9 cellular contexts compared by ENCODE assay signal in the genomic region with DNA sequence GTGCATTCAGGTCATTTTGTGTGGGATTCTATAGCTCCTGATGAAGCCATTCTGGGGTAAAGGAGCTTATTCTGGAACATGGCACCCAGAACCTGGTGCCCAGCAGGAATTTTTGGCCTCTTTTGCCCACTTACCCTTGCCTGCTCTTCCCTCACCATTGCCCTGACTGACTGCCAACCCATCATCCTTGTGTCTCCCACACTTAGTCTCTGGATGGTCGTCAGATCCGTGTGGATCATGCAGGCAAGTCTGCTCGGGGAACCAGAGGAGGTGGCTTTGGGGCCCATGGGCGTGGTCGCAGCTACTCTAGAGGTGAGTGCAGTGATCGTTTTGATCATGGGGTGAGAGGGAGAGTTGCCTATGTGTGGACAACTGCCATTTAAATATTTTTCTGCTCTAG. TPM values are rescaled to one million over a fixed set of nuclear protein-coding genes. Genes with fewer than 3 reads are reported as not detected.
DNase-seq lines count a peak whose midpoint lies in the region; ATAC-seq and TF ChIP-seq lines count a peak whose summit lies in the region.
"Had no signal": no experiment of that assay in that cellular context is flagged by ENCODE, and none has a peak within 500 bp of the region (broad histone marks: within the 10 kb centered on the region; RNA-seq: fewer than 3 reads in every experiment).

No MANE protein-coding gene starts in this region.

- no peak for ATAC-seq in CD8-positive, alpha-beta T cell
- no peak for ATAC-seq in GM19023 (IDR thresholded peaks at IDR 0.05; ENCODE audit: unreplicated experiment)

- H3K27ac Mint-ChIP-seq in CD8-positive, alpha-beta T cell: peak overlapping the region; percentile 57
- H3K27ac Mint-ChIP-seq in neural crest cell (ENCODE audit: unreplicated experiment): no peak overlapping the region

- no peak overlapping the region for H3K18ac ChIP-seq in neuronal stem cell (ENCODE audit: low read length)

- H3K36me3 Mint-ChIP-seq in CD8-positive, alpha-beta T cell: peaks cover 53% of the 10 kb centered on the region
- H3K36me3 Mint-ChIP-seq in neural crest cell (ENCODE audit: low read depth): peaks cover 20% of the 10 kb centered on the region

- no peak overlapping the region for H3K23ac ChIP-seq in neuronal stem cell (ENCODE audit: low read depth, low read length, poor library complexity)

- no peaks in the 10 kb centered on the region for H3K27me3 Mint-ChIP-seq in CD8-positive, alpha-beta T cell (ENCODE audit: low read depth)
- no peaks in the 10 kb centered on the region for H3K27me3 Mint-ChIP-seq in neural crest cell (ENCODE audit: low read depth)

- POLR2A ChIA-PET in CD8-positive, alpha-beta T cell (lab: Charles Lee): no interaction called here

- no peak overlapping the region for H3K14ac ChIP-seq in neuronal stem cell (ENCODE audit: low read length)

- H3K4ac ChIP-seq in neuronal stem cell (ENCODE audit: low read length): no peak overlapping the region

- WGBS in neuronal stem cell (ENCODE audit: extremely low coverage in 2 of 2, insufficient read length in 2 of 2, insufficient replicate concordance in 1 of 2), 2 donors: no CpG with 5 or more reads among the region's 6 CpGs

- H3K4me1 Mint-ChIP-seq in CD8-positive, alpha-beta T cell (ENCODE audit: low read depth): peaks cover 25% of the 10 kb centered on the region
- H3K4me1 Mint-ChIP-seq in neural crest cell: peaks cover 20% of the 10 kb centered on the region

- no peak overlapping the region for H2BK12ac ChIP-seq in neuronal stem cell (ENCODE audit: low read length)

- no peak overlapping the region for H3K4me3 ChIP-seq in CD8-positive, alpha-beta T cell (ENCODE audit: low read depth, low read length)
- H3K4me3 ChIP-seq in MG63 (peak overlapping the region; percentile 91), choroid plexus epithelial cell (ENCODE audit: low read depth, low read length) (peak overlapping the region; percentile 78), neuronal stem cell (ENCODE audit: low read length in 2 of 2) (no peak overlapping the region)

- H4K8ac ChIP-seq in neuronal stem cell (ENCODE audit: low read depth, low read length): no peak overlapping the region

- no peak overlapping the region for H2AFZ ChIP-seq in neuronal stem cell (ENCODE audit: low read length)

- H3K9me3 ChIP-seq in CD8-positive, alpha-beta T cell (ENCODE audit: low read length): no peaks in the 10 kb centered on the region
- H3K9me3 ChIP-seq in MG63 (no peaks in the 10 kb centered on the region), neuronal stem cell (replicated peaks in 1 of 2; ENCODE audit: control insufficient read depth in 2 of 2, insufficient read depth in 1 of 2, low read depth in 1 of 2, low read length in 2 of 2) (no peaks in the 10 kb centered on the region)

- no peak overlapping the region for H3K9ac ChIP-seq in neuronal stem cell (ENCODE audit: low read depth, low read length, poor library complexity)

- H3K27me3 ChIP-seq in CD8-positive, alpha-beta T cell (ENCODE audit: insufficient read depth, low read length): no peaks in the 10 kb centered on the region
- H3K27me3 ChIP-seq in MG63 (no peaks in the 10 kb centered on the region), neuronal stem cell (ENCODE audit: control insufficient read depth in 3 of 3, insufficient read depth in 3 of 3, low read depth in 1 of 3, low read length in 3 of 3) (no peaks in the 10 kb centered on the region)

- H2BK15ac ChIP-seq in neuronal stem cell (ENCODE audit: low read length): no peak overlapping the region

- H3K4me2 ChIP-seq in neuronal stem cell (ENCODE audit: insufficient read depth, low read length, poor library complexity, severe bottlenecking): no peak overlapping the region

- peaks cover 5% of the 10 kb centered on the region for H3K79me1 ChIP-seq in neuronal stem cell (ENCODE audit: low read depth, low read length)

- no peak overlapping the region for H3K27ac ChIP-seq in CD8-positive, alpha-beta T cell (ENCODE audit: low read depth, low read length)
- no peak overlapping the region for H3K27ac ChIP-seq in neuronal stem cell (replicated peaks; ENCODE audit: low read length)

- H3K36me3 ChIP-seq in CD8-positive, alpha-beta T cell (ENCODE audit: insufficient read depth, low read length): peaks cover 33% of the 10 kb centered on the region
- H3K36me3 ChIP-seq in MG63 (peaks cover 47% of the 10 kb centered on the region), neuronal stem cell (replicated peaks in 1 of 2; ENCODE audit: control insufficient read depth in 2 of 2, insufficient read depth in 2 of 2, low read length in 2 of 2) (peaks cover 21 to 52% of the 10 kb centered on the region in 2 donors)

- TF ChIP-seq CTCF in CD8-positive, alpha-beta T cell (IDR thresholded peaks at IDR 0.05): no peak
- TF ChIP-seq CTCF in choroid plexus epithelial cell (conservative IDR thresholded peaks at IDR 0.05; ENCODE audit: low read depth, low read length): no peak
- TF ChIP-seq CTCF in neural crest cell (conservative IDR thresholded peaks at IDR 0.05): no peak

- H2BK120ac ChIP-seq in neuronal stem cell (ENCODE audit: low read depth, low read length): no peak overlapping the region

- no peak overlapping the region for H2BK5ac ChIP-seq in neuronal stem cell (ENCODE audit: low read length)

- peaks cover 24% of the 10 kb centered on the region for H3K4me1 ChIP-seq in CD8-positive, alpha-beta T cell (ENCODE audit: insufficient read depth, low read length)
- peaks cover 8 to 9% of the 10 kb centered on the region in 2 donors for H3K4me1 ChIP-seq in neuronal stem cell (ENCODE audit: control insufficient read depth in 2 of 2, insufficient read depth in 1 of 2, low read depth in 1 of 2, low read length in 2 of 2)

- intact Hi-C loops in CD8-positive, alpha-beta T cell (cut with DNase I, micrococcal nuclease): loop anchor here in 1 of 2 experiments (10.0 kb wide), 1 partner anchor 319 kb away; a partner anchor contains a TSS

- peak overlapping the region; percentile 32 for H3K4me3 Mint-ChIP-seq in CD8-positive, alpha-beta T cell
- H3K4me3 Mint-ChIP-seq in neural crest cell: peak overlapping the region; percentile 99

- CTCF ChIA-PET in CD8-positive, alpha-beta T cell (lab: Charles Lee): no interaction called here

- no peaks in the 10 kb centered on the region for H3K9me3 Mint-ChIP-seq in CD8-positive, alpha-beta T cell
- H3K9me3 Mint-ChIP-seq in neural crest cell: no peaks in the 10 kb centered on the region

- no peak for DNase-seq in CD8-positive, alpha-beta T cell
- DNase-seq in MG63: no peak
- no peak for DNase-seq in choroid plexus epithelial cell (ENCODE audit: low read depth)
- no peak for DNase-seq in neural crest cell (ENCODE audit: low read depth, low spot score)
- DNase-seq in NCI-H2029 (lab: John Stamatoyannopoulos, UW): no peak
- no peak for DNase-seq in neuronal stem cell (ENCODE audit: low spot score)
- DNase-seq in NCI-H128 (lab: John Stamatoyannopoulos, UW; ENCODE audit: unreplicated experiment): no peak
- DNase-seq: stimulated activated CD4-positive, alpha-beta T cell treated with anti-CD3 and anti-CD28 coated beads, Interleukin-1b, Interleukin-23, amount 100 ng/mL, for 48 hours had no signal

- no peak overlapping the region for H2AK5ac ChIP-seq in neuronal stem cell (ENCODE audit: low read depth, low read length)

- H4K91ac ChIP-seq in neuronal stem cell (ENCODE audit: low read depth, low read length, poor library complexity): no peak overlapping the region

RNA-seq across cellular contexts. Expression of a gene that starts 1.8 kb away (rescaled TPM):
- total RNA-seq in CD8-positive, alpha-beta T cell: 100 to 1,000 TPM; 442 to 444 TPM
- 291 and 416 TPM in 2 replicates for total RNA-seq in MG63 (2014; rRNA removed; shearing (Covaris generic); ENCODE audit: low replicate concordance)
- total RNA-seq in neural crest cell: 248 and 261 TPM in 2 replicates
- polyA plus RNA-seq in neuronal stem cell (2013, experiment 1 of 2): 153 TPM
- 164 TPM for polyA plus RNA-seq in neuronal stem cell (2013, experiment 2 of 2)

RNA-seq across cellular contexts. Expression of a gene that starts 21.2 kb away (rescaled TPM):
- total RNA-seq in CD8-positive, alpha-beta T cell: 10 to 100 TPM; 41.6 to 51.6 TPM
- 84.9 and 95.8 TPM in 2 replicates for total RNA-seq in MG63 (2014; rRNA removed; shearing (Covaris generic); ENCODE audit: low replicate concordance)
- total RNA-seq in neural crest cell: 68.8 and 75.3 TPM in 2 replicates
- polyA plus RNA-seq in neuronal stem cell (2013, experiment 1 of 2): 27.4 TPM
- polyA plus RNA-seq in neuronal stem cell (2013, experiment 2 of 2): 25.9 TPM

RNA-seq across cellular contexts. Expression of a gene that starts 36.6 kb away (rescaled TPM):
- total RNA-seq in CD8-positive, alpha-beta T cell: 10 to 100 TPM; 30.1 to 33.4 TPM
- 2.7 and 9.3 TPM in 2 replicates for total RNA-seq in MG63 (2014; rRNA removed; shearing (Covaris generic); ENCODE audit: low replicate concordance)
- total RNA-seq in neural crest cell: 9.1 and 12.0 TPM in 2 replicates
- 5.8 TPM for polyA plus RNA-seq in neuronal stem cell (2013, experiment 1 of 2)
- 5.4 TPM for polyA plus RNA-seq in neuronal stem cell (2013, experiment 2 of 2)

RNA-seq across cellular contexts. Expression of a gene that starts 54.5 kb away (rescaled TPM):
- total RNA-seq in CD8-positive, alpha-beta T cell: 10 to 100 TPM; 55.2 to 56.9 TPM
- 15.9 and 32.9 TPM in 2 replicates for total RNA-seq in MG63 (2014; rRNA removed; shearing (Covaris generic); ENCODE audit: low replicate concordance)
- 155 and 168 TPM in 2 replicates for total RNA-seq in neural crest cell
- polyA plus RNA-seq in neuronal stem cell (2013, experiment 1 of 2): 106 TPM
- 101 TPM for polyA plus RNA-seq in neuronal stem cell (2013, experiment 2 of 2)

Comparison
In these comparisons a context has a peak if more than half of its experiments do, and no peak if none do; other contexts are left out.
1. H3K4me3 ChIP-seq: peak in MG63 (single experiment) and choroid plexus epithelial cell (single experiment); none in CD8-positive, alpha-beta T cell (single experiment) and neuronal stem cell (0 of 2).